In the genomic region with DNA sequence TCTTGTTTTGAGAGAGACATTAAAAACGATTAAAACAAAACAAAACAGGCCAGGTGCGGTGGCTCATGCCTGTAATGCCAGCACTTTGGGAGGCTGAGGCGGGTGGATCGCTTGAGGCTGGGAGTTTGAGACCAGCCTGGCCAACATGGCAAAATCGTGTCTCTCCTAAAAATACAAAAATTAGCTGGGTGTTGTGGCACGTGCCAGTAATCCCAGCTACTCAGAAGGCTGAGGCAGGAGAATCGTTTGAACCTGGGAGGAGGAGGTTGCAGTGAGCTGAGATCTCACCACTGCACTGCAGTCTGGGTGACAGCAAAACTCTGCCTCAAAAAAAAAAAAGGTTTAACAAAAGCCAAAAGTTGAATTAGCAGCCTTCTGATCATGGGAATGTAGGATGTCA, we compare ENCODE assay signal across 9 cellular contexts. TPM values are rescaled to one million over a fixed set of nuclear protein-coding genes. Genes with fewer than 3 reads are reported as not detected.
DNase-seq lines count a peak whose midpoint lies in the region; ATAC-seq and TF ChIP-seq lines count a peak whose summit lies in the region.
"Not testable (repeated sequence)": the region's sequence is repeated elsewhere in the genome, so short reads cannot be mapped to it uniquely, and the experiment has no call there.
"Had no signal": no experiment of that assay in that cellular context is flagged by ENCODE, and none has a peak within 500 bp of the region (broad histone marks: within the 10 kb centered on the region; RNA-seq: fewer than 3 reads in every experiment).

No MANE protein-coding gene starts in this region.

- not testable (repeated sequence) for H3K36me3 ChIP-seq in DOHH2 (ENCODE audit: control insufficient read depth, low read length); MM.1S (replicated peaks; ENCODE audit: insufficient read depth, low read length); lower lobe of right lung; upper lobe of left lung
- peaks cover 0 to 35% of the 10 kb centered on the region in 2 donors for H3K36me3 ChIP-seq in psoas muscle (ENCODE audit: insufficient read depth in 1 of 2, low read depth in 1 of 2)

- H3K9me3 ChIP-seq in DOHH2 (ENCODE audit: control insufficient read depth, insufficient read depth, low read length); MM.1S (replicated peaks; ENCODE audit: insufficient read depth, low read length); lower lobe of right lung; psoas muscle; upper lobe of left lung: not testable (repeated sequence)

- not testable (repeated sequence) for ATAC-seq in activated naive CD8-positive, alpha-beta T cell treated with anti-CD3 and anti-CD28 coated beads, Interleukin-2, amount 50 U/mL, for 24 hours; lower lobe of right lung; upper lobe of left lung (ENCODE audit: low FRiP score in 2 of 2)
- peak in 3 of 4 donors; percentile 13 to 54 (median 23) for ATAC-seq in psoas muscle

- peak overlapping the region; percentile 88 for H3K27ac Mint-ChIP-seq in activated naive CD8-positive, alpha-beta T cell treated with anti-CD3 and anti-CD28 coated beads, Interleukin-2, amount 50 U/mL, for 24 hours

- not testable (repeated sequence) for H3K9me2 ChIP-seq in DOHH2 (replicated peaks; ENCODE audit: control insufficient read depth, low read length); MM.1S (replicated peaks; ENCODE audit: insufficient read depth, low read length)

- DNase-seq in MM.1S; activated naive CD8-positive, alpha-beta T cell treated with anti-CD3 and anti-CD28 coated beads, Interleukin-2, amount 50 U/mL, for 24 hours; epithelial cell of proximal tubule (ENCODE audit: low read depth); lower lobe of right lung; psoas muscle; upper lobe of left lung: not testable (repeated sequence)
- peak; percentile 28 for DNase-seq in activated CD4-positive, alpha-beta T cell treated with anti-CD3 and anti-CD28 coated beads for 48 hours

- H3K4me1 ChIP-seq in DOHH2 (ENCODE audit: control insufficient read depth, low read length); MM.1S (ENCODE audit: low read length); lower lobe of right lung: not testable (repeated sequence)
- H3K4me1 ChIP-seq in psoas muscle (peaks cover 25% of the 10 kb centered on the region), upper lobe of left lung (peaks cover 4 to 13% (median 6%) of the 10 kb centered on the region in 4 donors)

- peak overlapping the region; percentile 78 for H3K4me3 ChIP-seq in DOHH2 (ENCODE audit: low read length)
- peak overlapping the region; percentile 89 for H3K4me3 ChIP-seq in MM.1S (ENCODE audit: low read length)
- H3K4me3 ChIP-seq in epithelial cell of proximal tubule (ENCODE audit: low read depth, low read length), result peak overlapping the region; percentile 55
- H3K4me3 ChIP-seq in lower lobe of right lung, result peak overlapping the region; percentile 71
- peak overlapping the region; percentile 91 for H3K4me3 ChIP-seq in psoas muscle
- H3K4me3 ChIP-seq in upper lobe of left lung, result peak overlapping the region in 3 of 4 donors; percentile 63 to 84 (median 75)

- H3K27me3 Mint-ChIP-seq in activated naive CD8-positive, alpha-beta T cell treated with anti-CD3 and anti-CD28 coated beads, Interleukin-2, amount 50 U/mL, for 24 hours, result not testable (repeated sequence)

- peaks cover 53% of the 10 kb centered on the region for H3K36me3 Mint-ChIP-seq in activated naive CD8-positive, alpha-beta T cell treated with anti-CD3 and anti-CD28 coated beads, Interleukin-2, amount 50 U/mL, for 24 hours (ENCODE audit: low read depth)

- H3K9me3 Mint-ChIP-seq in activated naive CD8-positive, alpha-beta T cell treated with anti-CD3 and anti-CD28 coated beads, Interleukin-2, amount 50 U/mL, for 24 hours, result not testable (repeated sequence)

- not testable (repeated sequence) for H3K79me2 ChIP-seq in DOHH2 (ENCODE audit: control insufficient read depth, low read length); MM.1S (ENCODE audit: low read length)

- TF ChIP-seq POLR2A in upper lobe of left lung (IDR thresholded peaks at IDR 0.05), result not testable (repeated sequence)

- not testable (repeated sequence) for TF ChIP-seq EP300 in upper lobe of left lung (IDR thresholded peaks at IDR 0.05)

- H4K20me1 ChIP-seq in DOHH2 (ENCODE audit: control insufficient read depth, insufficient read depth, low read depth, low read length); MM.1S (ENCODE audit: insufficient read depth, low read length): not testable (repeated sequence)

- intact Hi-C loops in lower lobe of right lung (cut with DNase I), result not testable (repeated sequence)
- intact Hi-C loops in psoas muscle (cut with DNase I), result loop anchor here (2.0 to 5.0 kb wide), 2 partner anchors 66 to 84 kb away; no protein-coding TSS in a partner anchor

- peak overlapping the region; percentile 95 for H3K4me3 Mint-ChIP-seq in activated naive CD8-positive, alpha-beta T cell treated with anti-CD3 and anti-CD28 coated beads, Interleukin-2, amount 50 U/mL, for 24 hours

- H3K9ac ChIP-seq in MM.1S (ENCODE audit: low read length), result peak overlapping the region; percentile 81; the same call in 1 of the 2 replicates

- H3K27me3 ChIP-seq in DOHH2 (ENCODE audit: control insufficient read depth, low read length) (peaks cover 40% of the 10 kb centered on the region), lower lobe of right lung (ENCODE audit: low read depth) (peaks cover 18% of the 10 kb centered on the region)
- H3K27me3 ChIP-seq in MM.1S (replicated peaks; ENCODE audit: insufficient read depth, low read length); psoas muscle (ENCODE audit: insufficient read depth in 3 of 3, low read length in 2 of 3); upper lobe of left lung: not testable (repeated sequence)

- WGBS in psoas muscle, 3 donors, result 11 to 29% (median 24%) methylated on average over 7 of the region's 7 CpGs
- 25 to 45% methylated on average over 7 of the region's 7 CpGs for WGBS in upper lobe of left lung, 2 donors

- not testable (repeated sequence) for H3K27ac ChIP-seq in DOHH2 (ENCODE audit: low read depth, low read length); MM.1S (ENCODE audit: low read length)
- peak overlapping the region; percentile 80 for H3K27ac ChIP-seq in lower lobe of right lung
- peak overlapping the region; percentile 94 for H3K27ac ChIP-seq in psoas muscle
- H3K27ac ChIP-seq in upper lobe of left lung, result peak overlapping the region in 2 of 4 donors; percentile 46 to 86

- peak overlapping the region; percentile 79 for H3K4me2 ChIP-seq in DOHH2 (ENCODE audit: low read length)
- H3K4me2 ChIP-seq in MM.1S (ENCODE audit: low read depth, low read length), result peak overlapping the region; percentile 95

- H2AFZ ChIP-seq in MM.1S (ENCODE audit: low read length), result peak overlapping the region; percentile 99; the same call in 1 of the 2 replicates

- H3F3A ChIP-seq in DOHH2 (ENCODE audit: control insufficient read depth, insufficient read depth); MM.1S (ENCODE audit: insufficient read depth, low read length): not testable (repeated sequence)

- H3K4me1 Mint-ChIP-seq in activated naive CD8-positive, alpha-beta T cell treated with anti-CD3 and anti-CD28 coated beads, Interleukin-2, amount 50 U/mL, for 24 hours, result peaks cover 70% of the 10 kb centered on the region

- TF ChIP-seq CTCF in DOHH2 (IDR thresholded peaks at IDR 0.05; ENCODE audit: low read depth, low read length, poor library complexity, severe bottlenecking); MM.1S (IDR thresholded peaks at IDR 0.05; ENCODE audit: low read length); epithelial cell of proximal tubule (conservative IDR thresholded peaks at IDR 0.05; ENCODE audit: low read depth, low read length); lower lobe of right lung (IDR thresholded peaks at IDR 0.05); psoas muscle (IDR thresholded peaks at IDR 0.05); upper lobe of left lung (IDR thresholded peaks at IDR 0.05): not testable (repeated sequence)

RNA-seq across cellular contexts. Expression of a gene that starts 1.1 kb away (rescaled TPM):
- total RNA-seq in epithelial cell of proximal tubule (4.5 and 6.8 TPM in 2 replicates), lower lobe of right lung (8.1 TPM), psoas muscle (10 to 100 TPM; 17.9 to 76.3 (median 65.6) TPM), upper lobe of left lung (10 to 100 TPM in 3 of 6 donors, 1 to 10 TPM in 3; 6.5 to 16.8 (median 11.2) TPM)
- polyA plus RNA-seq in psoas muscle, result 10 to 100 TPM in 2 of 3 donors, 1 to 10 TPM in 1; 6.6 to 33.8 (median 23.9) TPM
- total RNA-seq: SJSA1 had no signal
